In genomic region chr18:14941256-14941655, GRCh38 we compare ENCODE assay signal across 18 cellular contexts.
A peak's percentile ranks its signal among the peaks of the same experiment; 100 is the strongest.
DNase-seq lines count a peak whose midpoint lies in the region; ATAC-seq and TF ChIP-seq lines count a peak whose summit lies in the region.
"Had no signal": no experiment of that assay in that cellular context is flagged by ENCODE, and none has a peak within 500 bp of the region (broad histone marks: within the 10 kb centered on the region; RNA-seq: fewer than 3 reads in every experiment).

No MANE protein-coding gene starts in this region.

- no peaks in the 10 kb centered on the region for H3K9me2 ChIP-seq in PC-3 (replicated peaks; ENCODE audit: low read length)

- H3K27me3 Mint-ChIP-seq in activated naive CD4-positive, alpha-beta T cell treated with anti-CD3 and anti-CD28 coated beads for 36 hours (ENCODE audit: low read depth), result no peaks in the 10 kb centered on the region
- H3K27me3 Mint-ChIP-seq in naive thymus-derived CD4-positive, alpha-beta T cell, result peaks cover 0 to 5% (median 0%) of the 10 kb centered on the region in 5 donors
- H3K27me3 Mint-ChIP-seq: CD4-positive, CD25-positive, alpha-beta regulatory T cell had no signal

- no peak overlapping the region for H2AFZ ChIP-seq in PC-3 (ENCODE audit: low read length)

- H3K27ac ChIP-seq in PC-3 (ENCODE audit: low read length), result no peak overlapping the region
- peak overlapping the region; percentile 55 for H3K27ac ChIP-seq in colonic mucosa
- H3K27ac ChIP-seq in mucosa of rectum (ENCODE audit: low read depth in 2 of 2, low read length in 2 of 2), result peak overlapping the region; percentile 77
- H3K27ac ChIP-seq in upper lobe of right lung, result no peak overlapping the region
- no peak overlapping the region for H3K27ac ChIP-seq in naive thymus-derived CD4-positive, alpha-beta T cell (ENCODE audit: low read depth, low read length)

- POLR2A ChIA-PET in PC-3 (lab: Charles Lee; ENCODE audit: unreplicated experiment), result no interaction called here
- POLR2A ChIA-PET in naive thymus-derived CD4-positive, alpha-beta T cell (lab: Charles Lee), result no interaction called here

- intact Hi-C loops in PC-3 (cut with micrococcal nuclease), result no loop called here
- intact Hi-C loops in colonic mucosa (cut with DNase I), result no loop called here
- intact Hi-C loops in upper lobe of right lung (cut with DNase I), result no loop called here
- intact Hi-C loops in activated naive CD4-positive, alpha-beta T cell treated with anti-CD3 and anti-CD28 coated beads for 36 hours (cut with micrococcal nuclease), result no loop called here
- intact Hi-C loops in naive thymus-derived CD4-positive, alpha-beta T cell (cut with micrococcal nuclease), result no loop called here

- H3K4me3 ChIP-seq in PC-3 (ENCODE audit: low read length) (no peak overlapping the region), colonic mucosa (no peak overlapping the region), mucosa of rectum (ENCODE audit: low read length in 2 of 2) (no peak overlapping the region), upper lobe of right lung (no peak overlapping the region)
- no peak overlapping the region for H3K4me3 ChIP-seq in naive thymus-derived CD4-positive, alpha-beta T cell (ENCODE audit: low read length)
- H3K4me3 ChIP-seq: MG63 had no signal

- in situ Hi-C loops in GM13977 (cut with MboI; ENCODE audit: low pct_unique_long_range_greater_than_20kb, low sequenced_read_pairs, unreplicated experiment), result no loop called here

- H3F3A ChIP-seq in PC-3 (ENCODE audit: low read length, unreplicated experiment), result no peaks in the 10 kb centered on the region

- H4K20me1 ChIP-seq in PC-3 (ENCODE audit: low read length), result no peaks in the 10 kb centered on the region

- H3K4me1 ChIP-seq in PC-3 (ENCODE audit: insufficient read depth, low read length) (peaks cover 6% of the 10 kb centered on the region), colonic mucosa (no peaks in the 10 kb centered on the region), mucosa of rectum (ENCODE audit: control insufficient read depth in 2 of 2, insufficient read depth in 2 of 2, low read length in 2 of 2) (peaks cover 10 to 27% of the 10 kb centered on the region in 2 donors), upper lobe of right lung (no peaks in the 10 kb centered on the region)
- H3K4me1 ChIP-seq in naive thymus-derived CD4-positive, alpha-beta T cell (ENCODE audit: control insufficient read depth in 2 of 2, insufficient read depth in 2 of 2, low read length in 2 of 2), result no peaks in the 10 kb centered on the region

- H3K4me1 Mint-ChIP-seq in activated naive CD4-positive, alpha-beta T cell treated with anti-CD3 and anti-CD28 coated beads for 36 hours (ENCODE audit: low read depth), result no peaks in the 10 kb centered on the region
- peaks cover 0 to 8% (median 0%) of the 10 kb centered on the region in 7 donors for H3K4me1 Mint-ChIP-seq in naive thymus-derived CD4-positive, alpha-beta T cell
- H3K4me1 Mint-ChIP-seq: CD4-positive, CD25-positive, alpha-beta regulatory T cell had no signal

- no peaks in the 10 kb centered on the region for H3K9me3 Mint-ChIP-seq in activated naive CD4-positive, alpha-beta T cell treated with anti-CD3 and anti-CD28 coated beads for 36 hours
- no peaks in the 10 kb centered on the region for H3K9me3 Mint-ChIP-seq in naive thymus-derived CD4-positive, alpha-beta T cell
- H3K9me3 Mint-ChIP-seq: CD4-positive, CD25-positive, alpha-beta regulatory T cell had no signal

- no peaks in the 10 kb centered on the region for H3K79me2 ChIP-seq in PC-3 (ENCODE audit: low read length)

- H3K4me2 ChIP-seq in PC-3 (ENCODE audit: low read length), result no peak overlapping the region

- no peak overlapping the region for H3K9ac ChIP-seq in PC-3 (ENCODE audit: low read length)
- peak overlapping the region; percentile 7 to 30 for H3K9ac ChIP-seq in colonic mucosa (ENCODE audit: low read depth in 2 of 2, low read length in 2 of 2)
- H3K9ac ChIP-seq in mucosa of rectum (ENCODE audit: low read depth in 1 of 2, low read length in 2 of 2), result peak overlapping the region in 1 of 2 donors; percentile 24

- H3K9me3 ChIP-seq in PC-3 (ENCODE audit: low read length) (no peaks in the 10 kb centered on the region), colonic mucosa (no peaks in the 10 kb centered on the region), mucosa of rectum (ENCODE audit: control insufficient read depth in 2 of 2, low read length in 2 of 2) (no peaks in the 10 kb centered on the region), upper lobe of right lung (no peaks in the 10 kb centered on the region)
- H3K9me3 ChIP-seq in naive thymus-derived CD4-positive, alpha-beta T cell (ENCODE audit: control insufficient read depth in 2 of 3, low read length in 3 of 3), result no peaks in the 10 kb centered on the region
- H3K9me3 ChIP-seq: MG63 had no signal

- CTCF ChIA-PET in PC-3 (lab: Charles Lee), result no interaction called here
- CTCF ChIA-PET in activated naive CD4-positive, alpha-beta T cell treated with anti-CD3 and anti-CD28 coated beads for 36 hours (lab: Charles Lee), result no interaction called here
- CTCF ChIA-PET in naive thymus-derived CD4-positive, alpha-beta T cell (lab: Charles Lee), result no interaction called here

- TF ChIP-seq CTCF in PC-3 (conservative IDR thresholded peaks at IDR 0.05; ENCODE audit: low read depth, low read length) (no peak), colonic mucosa (IDR thresholded peaks at IDR 0.05) (no peak), upper lobe of right lung (IDR thresholded peaks at IDR 0.05) (no peak), GM13977 (IDR thresholded peaks at IDR 0.05; ENCODE audit: extremely low read depth, insufficient read depth, missing control alignments) (no peak)

- H3K27me3 ChIP-seq in PC-3 (ENCODE audit: low read length) (no peaks in the 10 kb centered on the region), colonic mucosa (no peaks in the 10 kb centered on the region), mucosa of rectum (ENCODE audit: control insufficient read depth in 2 of 2, insufficient read depth in 2 of 2, low read length in 2 of 2) (no peaks in the 10 kb centered on the region), upper lobe of right lung (no peaks in the 10 kb centered on the region)
- no peaks in the 10 kb centered on the region for H3K27me3 ChIP-seq in naive thymus-derived CD4-positive, alpha-beta T cell (ENCODE audit: control insufficient read depth in 2 of 2, insufficient read depth in 2 of 2, low read length in 2 of 2)
- H3K27me3 ChIP-seq: MG63 had no signal

- 0 out of 2 replicates have a peak, but pooled peaks have one; percentile 41 for ATAC-seq in PC-3
- ATAC-seq in upper lobe of right lung, result peak; percentile 35
- ATAC-seq in naive thymus-derived CD4-positive, alpha-beta T cell, result no peak

- DNase-seq in PC-3 (no peak), colonic mucosa (peak; percentile 78), upper lobe of right lung (no peak), GM13977 (ENCODE audit: low spot score) (no peak)
- no peak for DNase-seq in activated naive CD4-positive, alpha-beta T cell treated with anti-CD3 and anti-CD28 coated beads for 36 hours
- no peak for DNase-seq in naive thymus-derived CD4-positive, alpha-beta T cell
- DNase-seq: CD4-positive, CD25-positive, alpha-beta regulatory T cell; DMS79 treated with DMSO at 0.1 percent for 48 hours; Kasumi-1; MG63; NCI-H1417; NCI-H1694 treated with DMSO at 0.1 percent for 48 hours; NCI-H2081 treated with DMSO at 0.1 percent for 48 hours; NCI-H446; NCI-H526; OCI-M1; SHP77 treated with DMSO at 0.1 percent for 48 hours had no signal

- no peak overlapping the region for H3K27ac Mint-ChIP-seq in activated naive CD4-positive, alpha-beta T cell treated with anti-CD3 and anti-CD28 coated beads for 36 hours
- no peak overlapping the region for H3K27ac Mint-ChIP-seq in naive thymus-derived CD4-positive, alpha-beta T cell
- H3K27ac Mint-ChIP-seq: CD4-positive, CD25-positive, alpha-beta regulatory T cell had no signal

- H3K4me3 Mint-ChIP-seq in activated naive CD4-positive, alpha-beta T cell treated with anti-CD3 and anti-CD28 coated beads for 36 hours, result no peak overlapping the region
- no peak overlapping the region for H3K4me3 Mint-ChIP-seq in naive thymus-derived CD4-positive, alpha-beta T cell
- H3K4me3 Mint-ChIP-seq: CD4-positive, CD25-positive, alpha-beta regulatory T cell had no signal

- H3K36me3 ChIP-seq in PC-3 (ENCODE audit: low read depth, low read length) (no peaks in the 10 kb centered on the region), colonic mucosa (no peaks in the 10 kb centered on the region), mucosa of rectum (ENCODE audit: control insufficient read depth in 2 of 2, insufficient read depth in 2 of 2, low read length in 2 of 2) (no peaks in the 10 kb centered on the region), upper lobe of right lung (no peaks in the 10 kb centered on the region)
- no peaks in the 10 kb centered on the region for H3K36me3 ChIP-seq in naive thymus-derived CD4-positive, alpha-beta T cell (ENCODE audit: control insufficient read depth in 2 of 3, insufficient read depth in 3 of 3, low read length in 3 of 3)
- H3K36me3 ChIP-seq: MG63 had no signal

- no TSS peak for BruUV-seq in PC-3 (replicated peaks; lab: Mats Ljungman, UMichigan)

- no peaks in the 10 kb centered on the region for H3K36me3 Mint-ChIP-seq in activated naive CD4-positive, alpha-beta T cell treated with anti-CD3 and anti-CD28 coated beads for 36 hours (ENCODE audit: low read depth)
- H3K36me3 Mint-ChIP-seq in naive thymus-derived CD4-positive, alpha-beta T cell, result no peaks in the 10 kb centered on the region
- H3K36me3 Mint-ChIP-seq: CD4-positive, CD25-positive, alpha-beta regulatory T cell had no signal

Comparison
In these comparisons a context has a peak if more than half of its experiments do, and no peak if none do; other contexts are left out.
1. H3K27ac ChIP-seq: peak in colonic mucosa (single experiment) and mucosa of rectum (2 of 2); none in PC-3 (single experiment), upper lobe of right lung (single experiment) and naive thymus-derived CD4-positive, alpha-beta T cell (single experiment).